In the genomic region with DNA sequence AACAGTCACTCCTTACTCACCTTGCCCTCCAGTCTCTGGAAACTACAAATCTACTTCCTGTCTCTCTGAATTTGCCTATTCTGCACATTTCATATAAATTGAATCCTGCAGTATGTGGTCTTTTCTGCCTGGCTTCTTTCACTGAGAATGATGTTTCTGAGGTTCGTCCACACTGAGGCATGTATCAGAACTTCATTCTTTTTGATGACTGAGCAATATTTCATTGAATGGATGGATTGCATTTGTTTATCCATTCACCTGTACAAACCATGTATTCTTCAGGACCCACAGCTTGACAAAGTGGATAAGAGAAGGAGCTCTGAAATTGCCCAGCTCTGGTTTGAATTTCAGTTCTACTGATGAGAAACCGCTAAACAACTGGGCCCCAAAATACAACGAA, we compare ENCODE assay signal across 28 cellular contexts.
"Had no signal": no experiment of that assay in that cellular context is flagged by ENCODE, and none has a peak within 500 bp of the region (broad histone marks: within the 10 kb centered on the region; RNA-seq: fewer than 3 reads in every experiment).

No MANE protein-coding gene starts in this region.

- H3K79me2 ChIP-seq: parathyroid adenoma had no signal

- H3K27me3 ChIP-seq: neural progenitor cell, ovary, spleen, suprapubic skin, testis, tibial artery, transverse colon, uterus had no signal

- H3K27ac ChIP-seq: neural progenitor cell, ovary, parathyroid adenoma, psoas muscle, skin epidermis, spleen, suprapubic skin, testis, tibial artery, transverse colon, upper lobe of right lung, uterus had no signal

- H3K4me2 ChIP-seq: neural progenitor cell, smooth muscle cell had no signal

- H3K9me3 ChIP-seq: ovary, psoas muscle, spleen, suprapubic skin, testis, tibial artery, transverse colon, upper lobe of right lung, uterus had no signal

- H3K4me3 ChIP-seq: neural progenitor cell, ovary, psoas muscle, skin epidermis, smooth muscle cell, spleen, suprapubic skin, testis, tibial artery, transverse colon, upper lobe of right lung, uterus had no signal

- DNase-seq: natural killer cell; occipital lobe; ovary; posterior cingulate gyrus; psoas muscle; right cardiac atrium; spleen; stimulated activated CD4-positive, alpha-beta T cell treated with anti-CD3 and anti-CD28 coated beads, Interleukin-12 subunit alpha, Interleukin-12 subunit beta, amount 100 ng/mL, for 4 hours; stimulated activated CD4-positive, alpha-beta T cell treated with anti-CD3 and anti-CD28 coated beads, Interleukin-1b, Interleukin-23, amount 100 ng/mL, for 48 hours; stimulated activated CD4-positive, alpha-beta T cell treated with anti-CD3 and anti-CD28 coated beads, Interleukin-4, amount 100 ng/mL, for 1 hour; stimulated activated CD4-positive, alpha-beta T cell treated with anti-CD3 and anti-CD28 coated beads, Interleukin-4, amount 100 ng/mL, for 4 hours; stimulated activated CD8-positive, alpha-beta memory T cell treated with anti-CD3 and anti-CD28 coated beads, Interleukin-4, amount 100 ng/mL, for 48 hours; stimulated activated naive CD4-positive, alpha-beta T cell; stimulated activated naive CD8-positive, alpha-beta T cell treated with anti-CD3 and anti-CD28 coated beads, Interleukin-15, amount 100 ng/mL, for 72 hours; stimulated activated naive CD8-positive, alpha-beta T cell treated with anti-CD3 and anti-CD28 coated beads, Interleukin-15, Interleukin-2, amounts not matched to agents 100 U/mL and 50 U/mL, for 24 hours; substantia nigra; testis; tibial artery; transverse colon; upper lobe of right lung; uterus had no signal

- H2AFZ ChIP-seq: neural progenitor cell, parathyroid adenoma had no signal

- H3K36me3 ChIP-seq: neural progenitor cell, ovary, spleen, suprapubic skin, tibial artery, transverse colon, upper lobe of right lung, uterus had no signal

- H3K4me1 ChIP-seq: neural progenitor cell, parathyroid adenoma, psoas muscle, spleen, suprapubic skin, testis, tibial artery, transverse colon, upper lobe of right lung, uterus had no signal

- H3K9ac ChIP-seq: neural progenitor cell, parathyroid adenoma had no signal

- ATAC-seq: natural killer cell; psoas muscle; right cardiac atrium; sciatic nerve; stimulated activated memory B cell treated with anti-CD40 and anti-IgM and Interleukin-4, amounts not matched to agents 10 μg/mL and 1 μg/mL and 100 μg/mL, for 72 hours; stimulated activated naive CD8-positive, alpha-beta T cell treated with anti-CD3 and anti-CD28 coated beads, Interleukin-15, amount 100 ng/mL, for 72 hours; stimulated activated naive CD8-positive, alpha-beta T cell treated with anti-CD3 and anti-CD28 coated beads, Interleukin-15, Interleukin-2, amounts not matched to agents 100 U/mL and 50 U/mL, for 24 hours; upper lobe of right lung had no signal
